Comparison of ENCODE assay signal across 8 cellular contexts in the genomic region with DNA sequence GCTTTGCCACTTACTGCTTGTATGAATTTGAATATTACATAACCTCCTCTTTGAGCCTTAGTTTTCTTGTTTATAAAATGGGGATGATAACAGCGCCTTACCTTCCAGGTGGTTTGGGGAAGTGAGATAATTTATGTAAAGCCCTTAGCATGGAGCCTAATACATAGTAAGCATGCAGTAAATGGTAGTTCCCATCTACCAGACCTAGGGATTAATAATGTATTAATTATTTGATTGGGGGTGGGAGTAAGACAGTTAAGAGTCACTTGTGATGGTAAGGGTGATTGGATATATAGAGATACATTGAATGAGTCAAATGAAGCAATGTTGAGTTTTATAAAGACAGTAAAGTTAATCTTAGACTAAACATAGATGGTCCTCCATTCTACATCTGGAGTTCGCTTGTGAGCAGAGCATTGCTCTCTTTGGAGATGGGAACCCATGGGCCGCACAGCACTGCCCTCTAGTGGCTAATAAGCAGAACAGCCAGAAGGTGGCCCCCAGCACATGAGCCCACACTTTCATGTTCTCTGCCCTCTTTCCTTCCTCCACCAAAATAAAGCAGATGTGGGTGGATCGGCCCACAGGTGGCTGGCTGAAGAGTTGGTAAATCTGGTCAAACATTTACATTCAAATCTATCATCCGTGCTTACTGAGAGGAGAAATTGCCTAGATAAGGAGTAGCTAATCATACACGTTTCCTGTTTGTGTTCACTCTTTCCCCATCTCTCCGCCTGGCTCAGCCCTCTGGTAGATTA.
DNase-seq lines count a peak whose midpoint lies in the region; ATAC-seq lines count a peak whose summit lies in the region.

No MANE protein-coding gene starts in this region.

- H3K4me1 Mint-ChIP-seq in memory B cell, result peaks cover 14% of the 10 kb centered on the region

- peak; percentile 56 for DNase-seq in NCI-H526 treated with DMSO at 0.1 percent for 48 hours (lab: John Stamatoyannopoulos, UW)
- DNase-seq in activated CD4-positive, alpha-beta T cell treated with anti-CD3 and anti-CD28 coated beads, Interleukin-2, amount 50 U/mL, for 1 hour, result peak; percentile 64
- DNase-seq in ecto neural progenitor cell (ENCODE audit: low spot score), result peak; percentile 80
- peak; percentile 61 to 67 for DNase-seq in memory B cell (ENCODE audit: low spot score in 2 of 2)
- peak; percentile 77 for DNase-seq in stimulated activated CD8-positive, alpha-beta memory T cell treated with anti-CD3 and anti-CD28 coated beads, Interleukin-4, amount 100 ng/mL, for 48 hours

- ATAC-seq in GM18502 (IDR thresholded peaks at IDR 0.05; ENCODE audit: poor library complexity, unreplicated experiment), result peak; percentile 82
- peak; percentile 68 for ATAC-seq in HG03342 (IDR thresholded peaks at IDR 0.05; ENCODE audit: unreplicated experiment)
- ATAC-seq in memory B cell (ENCODE audit: low read depth), result peak; percentile 97

- peaks cover 39% of the 10 kb centered on the region for H3K4me1 ChIP-seq in ACC112 (ENCODE audit: control insufficient read depth, insufficient read depth, low read length, unreplicated experiment)

- no peak overlapping the region for H2AFZ ChIP-seq in ACC112 (ENCODE audit: low read length, unreplicated experiment)

- H3K27me3 Mint-ChIP-seq in memory B cell, result no peaks in the 10 kb centered on the region

- H3K36me3 ChIP-seq in ACC112 (ENCODE audit: insufficient read depth, low read length), result peaks cover 16% of the 10 kb centered on the region; the same call in 1 of the 2 replicates

- no peak overlapping the region for H3K4me3 ChIP-seq in ACC112 (ENCODE audit: low read depth, low read length)

- no peak overlapping the region for H3K27ac Mint-ChIP-seq in memory B cell

- no peaks in the 10 kb centered on the region for H3K9me3 Mint-ChIP-seq in memory B cell

- no peaks in the 10 kb centered on the region for H3K27me3 ChIP-seq in ACC112 (ENCODE audit: insufficient read depth, low read length)

- H3K4me3 Mint-ChIP-seq in memory B cell, result no peak overlapping the region

- H3K79me2 ChIP-seq in ACC112 (ENCODE audit: control insufficient read depth, insufficient read depth, low read length, unreplicated experiment), result peaks cover 7% of the 10 kb centered on the region

- peak overlapping the region; percentile 7; the same call in 1 of the 2 replicates for H3K27ac ChIP-seq in ACC112 (ENCODE audit: low read depth, low read length)

- peaks cover 6% of the 10 kb centered on the region for H3K36me3 Mint-ChIP-seq in memory B cell
